1 cellular context compared by ENCODE assay signal in genomic region chr20:40663991-40664880, GRCh38.
TF ChIP-seq lines count a peak whose summit lies in the region.

No MANE protein-coding gene starts in this region.

TF ChIP-seq in GM23338, 12 proteins besides CTCF, POLR2A, EP300 and RAD21 (continued from another document):
- TF ChIP-seq, protein P1, sequence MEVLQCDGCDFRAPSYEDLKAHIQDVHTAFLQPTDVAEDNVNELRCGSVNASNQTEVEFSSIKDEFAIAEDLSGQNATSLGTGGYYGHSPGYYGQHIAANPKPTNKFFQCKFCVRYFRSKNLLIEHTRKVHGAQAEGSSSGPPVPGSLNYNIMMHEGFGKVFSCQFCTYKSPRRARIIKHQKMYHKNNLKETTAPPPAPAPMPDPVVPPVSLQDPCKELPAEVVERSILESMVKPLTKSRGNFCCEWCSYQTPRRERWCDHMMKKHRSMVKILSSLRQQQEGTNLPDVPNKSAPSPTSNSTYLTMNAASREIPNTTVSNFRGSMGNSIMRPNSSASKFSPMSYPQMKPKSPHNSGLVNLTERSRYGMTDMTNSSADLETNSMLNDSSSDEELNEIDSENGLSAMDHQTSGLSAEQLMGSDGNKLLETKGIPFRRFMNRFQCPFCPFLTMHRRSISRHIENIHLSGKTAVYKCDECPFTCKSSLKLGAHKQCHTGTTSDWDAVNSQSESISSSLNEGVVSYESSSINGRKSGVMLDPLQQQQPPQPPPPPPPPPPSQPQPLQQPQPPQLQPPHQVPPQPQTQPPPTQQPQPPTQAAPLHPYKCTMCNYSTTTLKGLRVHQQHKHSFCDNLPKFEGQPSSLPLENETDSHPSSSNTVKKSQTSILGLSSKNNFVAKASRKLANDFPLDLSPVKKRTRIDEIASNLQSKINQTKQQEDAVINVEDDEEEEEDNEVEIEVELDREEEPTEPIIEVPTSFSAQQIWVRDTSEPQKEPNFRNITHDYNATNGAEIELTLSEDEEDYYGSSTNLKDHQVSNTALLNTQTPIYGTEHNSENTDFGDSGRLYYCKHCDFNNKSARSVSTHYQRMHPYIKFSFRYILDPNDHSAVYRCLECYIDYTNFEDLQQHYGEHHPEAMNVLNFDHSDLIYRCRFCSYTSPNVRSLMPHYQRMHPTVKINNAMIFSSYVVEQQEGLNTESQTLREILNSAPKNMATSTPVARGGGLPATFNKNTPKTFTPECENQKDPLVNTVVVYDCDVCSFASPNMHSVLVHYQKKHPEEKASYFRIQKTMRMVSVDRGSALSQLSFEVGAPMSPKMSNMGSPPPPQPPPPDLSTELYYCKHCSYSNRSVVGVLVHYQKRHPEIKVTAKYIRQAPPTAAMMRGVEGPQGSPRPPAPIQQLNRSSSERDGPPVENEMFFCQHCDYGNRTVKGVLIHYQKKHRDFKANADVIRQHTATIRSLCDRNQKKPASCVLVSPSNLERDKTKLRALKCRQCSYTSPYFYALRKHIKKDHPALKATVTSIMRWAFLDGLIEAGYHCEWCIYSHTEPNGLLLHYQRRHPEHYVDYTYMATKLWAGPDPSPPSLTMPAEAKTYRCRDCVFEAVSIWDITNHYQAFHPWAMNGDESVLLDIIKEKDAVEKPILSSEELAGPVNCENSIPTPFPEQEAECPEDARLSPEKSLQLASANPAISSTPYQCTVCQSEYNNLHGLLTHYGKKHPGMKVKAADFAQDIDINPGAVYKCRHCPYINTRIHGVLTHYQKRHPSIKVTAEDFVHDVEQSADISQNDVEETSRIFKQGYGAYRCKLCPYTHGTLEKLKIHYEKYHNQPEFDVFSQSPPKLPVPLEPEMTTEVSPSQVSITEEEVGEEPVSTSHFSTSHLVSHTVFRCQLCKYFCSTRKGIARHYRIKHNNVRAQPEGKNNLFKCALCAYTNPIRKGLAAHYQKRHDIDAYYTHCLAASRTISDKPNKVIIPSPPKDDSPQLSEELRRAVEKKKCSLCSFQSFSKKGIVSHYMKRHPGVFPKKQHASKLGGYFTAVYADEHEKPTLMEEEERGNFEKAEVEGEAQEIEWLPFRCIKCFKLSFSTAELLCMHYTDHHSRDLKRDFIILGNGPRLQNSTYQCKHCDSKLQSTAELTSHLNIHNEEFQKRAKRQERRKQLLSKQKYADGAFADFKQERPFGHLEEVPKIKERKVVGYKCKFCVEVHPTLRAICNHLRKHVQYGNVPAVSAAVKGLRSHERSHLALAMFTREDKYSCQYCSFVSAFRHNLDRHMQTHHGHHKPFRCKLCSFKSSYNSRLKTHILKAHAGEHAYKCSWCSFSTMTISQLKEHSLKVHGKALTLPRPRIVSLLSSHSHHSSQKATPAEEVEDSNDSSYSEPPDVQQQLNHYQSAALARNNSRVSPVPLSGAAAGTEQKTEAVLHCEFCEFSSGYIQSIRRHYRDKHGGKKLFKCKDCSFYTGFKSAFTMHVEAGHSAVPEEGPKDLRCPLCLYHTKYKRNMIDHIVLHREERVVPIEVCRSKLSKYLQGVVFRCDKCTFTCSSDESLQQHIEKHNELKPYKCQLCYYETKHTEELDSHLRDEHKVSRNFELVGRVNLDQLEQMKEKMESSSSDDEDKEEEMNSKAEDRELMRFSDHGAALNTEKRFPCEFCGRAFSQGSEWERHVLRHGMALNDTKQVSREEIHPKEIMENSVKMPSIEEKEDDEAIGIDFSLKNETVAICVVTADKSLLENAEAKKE (CRISPR knock-in tag; IDR thresholded peaks at IDR 0.05): no peak
- TF ChIP-seq ZNF331 (CRISPR knock-in tag; IDR thresholded peaks at IDR 0.05; ENCODE audit: low read depth): no peak
- TF ChIP-seq STAT1 (IDR thresholded peaks at IDR 0.05; ENCODE audit: unreplicated experiment): no peak
- TF ChIP-seq, protein P2, sequence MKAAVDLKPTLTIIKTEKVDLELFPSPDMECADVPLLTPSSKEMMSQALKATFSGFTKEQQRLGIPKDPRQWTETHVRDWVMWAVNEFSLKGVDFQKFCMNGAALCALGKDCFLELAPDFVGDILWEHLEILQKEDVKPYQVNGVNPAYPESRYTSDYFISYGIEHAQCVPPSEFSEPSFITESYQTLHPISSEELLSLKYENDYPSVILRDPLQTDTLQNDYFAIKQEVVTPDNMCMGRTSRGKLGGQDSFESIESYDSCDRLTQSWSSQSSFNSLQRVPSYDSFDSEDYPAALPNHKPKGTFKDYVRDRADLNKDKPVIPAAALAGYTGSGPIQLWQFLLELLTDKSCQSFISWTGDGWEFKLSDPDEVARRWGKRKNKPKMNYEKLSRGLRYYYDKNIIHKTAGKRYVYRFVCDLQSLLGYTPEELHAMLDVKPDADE (IDR thresholded peaks at IDR 0.05): no peak
- TF ChIP-seq EZH2phosphoT487 (IDR thresholded peaks at IDR 0.05; ENCODE audit: unreplicated experiment): no peak
- no peak for TF ChIP-seq POLR2AphosphoS5 (IDR thresholded peaks at IDR 0.05; ENCODE audit: low read depth)
- TF ChIP-seq NANOG (IDR thresholded peaks at IDR 0.05; ENCODE audit: borderline replicate concordance): no peak
